In the genomic region with DNA sequence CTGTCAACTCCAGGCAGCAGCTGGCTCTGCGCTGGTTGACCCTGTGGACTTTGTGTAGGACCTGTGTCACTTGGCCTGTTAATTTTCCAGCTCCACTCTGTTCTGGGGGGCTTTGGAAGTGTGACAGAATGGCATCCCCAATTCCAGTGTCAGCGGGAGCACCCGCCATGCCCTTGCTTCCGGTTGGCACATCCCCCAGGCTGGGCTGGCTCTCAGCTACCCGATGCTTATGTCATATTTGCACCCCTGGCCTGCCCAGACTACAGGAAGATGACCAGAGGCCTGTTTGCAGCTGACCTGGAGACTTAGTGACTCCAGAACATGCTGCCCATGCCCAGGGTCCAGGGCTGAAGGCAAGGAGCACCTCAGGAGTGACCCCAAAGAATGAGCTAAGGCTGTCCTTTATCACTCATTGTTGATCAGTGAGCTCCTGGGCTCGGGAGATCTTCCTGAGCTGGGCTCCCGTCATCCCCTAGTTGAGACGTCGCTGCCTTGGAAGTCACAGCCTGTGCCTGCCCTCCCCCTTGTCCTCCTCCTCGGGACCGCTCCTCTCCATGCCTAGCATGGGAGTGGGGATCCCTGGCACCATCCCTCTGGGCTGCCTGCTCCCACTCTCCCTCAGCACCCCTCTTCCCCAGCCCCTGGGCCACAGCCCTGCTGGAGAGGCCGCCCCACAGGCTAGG, we compare ENCODE assay signal across 27 cellular contexts.
DNase-seq lines count a peak whose midpoint lies in the region; ATAC-seq, FAIRE-seq and TF ChIP-seq lines count a peak whose summit lies in the region.
"Had no signal": no experiment of that assay in that cellular context is flagged by ENCODE, and none has a peak within 500 bp of the region (broad histone marks: within the 10 kb centered on the region; RNA-seq: fewer than 3 reads in every experiment).

No MANE protein-coding gene starts in this region.

- TF ChIP-seq RAD21 in H1 (IDR thresholded peaks at IDR 0.05 in 1 of 2, conservative IDR thresholded peaks at IDR 0.05 in 1 of 2; ENCODE audit: low read depth in 2 of 2, low read length in 2 of 2) = no peak

- H2AFZ ChIP-seq in H1 (ENCODE audit: low read length) (no peak overlapping the region), Karpas-422 (ENCODE audit: low read length) (no peak overlapping the region)

- H3K9ac ChIP-seq in H1 (replicated peaks in 1 of 4; ENCODE audit: extremely low read depth in 1 of 4, low read depth in 3 of 4, low read length in 3 of 4) = no peak overlapping the region
- H3K9ac ChIP-seq in Karpas-422 (ENCODE audit: low read length) = no peak overlapping the region

- H3K36me3 ChIP-seq in H1 (ENCODE audit: control insufficient read depth in 2 of 4, insufficient read depth in 4 of 4, low read length in 3 of 4) (no peaks in the 10 kb centered on the region), uterus (no peaks in the 10 kb centered on the region), Karpas-422 (ENCODE audit: insufficient read depth, low read length) (no peaks in the 10 kb centered on the region)
- H3K36me3 ChIP-seq: colonic mucosa, gastroesophageal sphincter had no signal

- TF ChIP-seq POLR2A in H1 (IDR thresholded peaks at IDR 0.05; ENCODE audit: control extremely low read depth in 1 of 2, low read depth in 2 of 2, low read length in 2 of 2) (no peak), uterus (IDR thresholded peaks at IDR 0.05) (no peak)

- no peak overlapping the region for H3K18ac ChIP-seq in H1 (ENCODE audit: extremely low read depth, low read length)

- H3K4me1 Mint-ChIP-seq in osteocyte (ENCODE audit: unreplicated experiment) (peaks cover 28% of the 10 kb centered on the region), Calu3 (ENCODE audit: low read depth, unreplicated experiment) (no peaks in the 10 kb centered on the region)
- H3K4me1 Mint-ChIP-seq: activated CD8-positive, alpha-beta memory T cell treated with anti-CD3 and anti-CD28 coated beads, Interleukin-2, amount 10 ng/mL, durations not matched to agents 7 days and 5 days; activated T-helper 17 cell treated with anti-CD3 and anti-CD28 coated beads, Interleukin-2, amount 50 U/mL, for 72 hours; memory B cell had no signal

- no peak overlapping the region for H3K14ac ChIP-seq in H1 (ENCODE audit: insufficient read length)

- H2BK120ac ChIP-seq in H1 (replicated peaks; ENCODE audit: low read depth, low read length) = no peak overlapping the region

- WGBS in H1 (ENCODE audit: extremely low coverage in 1 of 2, insufficient coverage in 1 of 2, insufficient read length in 1 of 2, insufficient replicate concordance in 2 of 2, low coverage in 1 of 2, low lambda C conversion rate in 2 of 2, missing lambda C conversion rate in 1 of 2), 2 experiments = 89% methylated on average over 11 of the region's 12 CpGs; no CpG with 5 or more reads in 1 of the 2 experiments

- no peak overlapping the region for H4K5ac ChIP-seq in H1 (ENCODE audit: insufficient read length, low read depth, low read length)

- H2BK15ac ChIP-seq in H1 (ENCODE audit: low read length) = no peak overlapping the region

- H2BK20ac ChIP-seq in H1 (ENCODE audit: low read length) = no peak overlapping the region

- no peak overlapping the region for H2BK5ac ChIP-seq in H1 (ENCODE audit: low read depth, low read length)

- H3K9me3 ChIP-seq in H1 (ENCODE audit: insufficient read depth in 2 of 2, low read depth in 1 of 2, low read length in 1 of 2) = peaks cover 0 to 4% of the 10 kb centered on the region in 2 experiments; a peak in 1 of 4 replicates
- H3K9me3 ChIP-seq in uterus = no peaks in the 10 kb centered on the region
- no peaks in the 10 kb centered on the region for H3K9me3 ChIP-seq in Karpas-422 (ENCODE audit: low read length)
- H3K9me3 ChIP-seq: colonic mucosa, gastroesophageal sphincter, testis had no signal

- peak; percentile 50 for DNase-seq in cardiac septum (ENCODE audit: low spot score)
- no peak for DNase-seq in left ventricle myocardium superior
- no peak for DNase-seq in H1 (ENCODE audit: low read depth in 1 of 2, low spot score in 2 of 2)
- DNase-seq in osteocyte (ENCODE audit: extremely low spot score, unreplicated experiment) = peak; percentile 67
- peak; percentile 4 to 11 for DNase-seq in uterus
- DNase-seq in Calu3 = no peak
- DNase-seq in activated CD4-positive, alpha-beta T cell treated with anti-CD3 and anti-CD28 coated beads, Interleukin-2, amount 50 U/mL, for 4 hours = no peak
- DNase-seq in Karpas-422 = no peak
- DNase-seq: activated CD4-positive, alpha-beta T cell treated with anti-CD3 and anti-CD28 coated beads for 48 hours; activated CD8-positive, alpha-beta memory T cell treated with anti-CD3 and anti-CD28 coated beads, Interleukin-2, amount 10 ng/mL, durations not matched to agents 7 days and 5 days; brain microvascular endothelial cell; C1 segment of cervical spinal cord; colonic mucosa; NCI-H1048; NCI-H1930; nucleus accumbens; stimulated activated CD4-positive, alpha-beta T cell treated with anti-CD3 and anti-CD28 coated beads, Interleukin-12 subunit alpha, Interleukin-12 subunit beta, amount 100 ng/mL, for 4 hours; stimulated activated CD4-positive, alpha-beta T cell treated with anti-CD3 and anti-CD28 coated beads, Interleukin-4, amount 100 ng/mL, for 24 hours; stimulated activated naive CD4-positive, alpha-beta T cell; testis had no signal

- intact Hi-C loops in cardiac septum (cut with DNase I) (no loop called here), left ventricle myocardium superior (cut with micrococcal nuclease) (no loop called here), uterus (cut with DNase I; ENCODE audit: low total_unique reads) (no loop called here), Calu3 (cut with micrococcal nuclease; ENCODE audit: unreplicated experiment) (no loop called here)

- no peak for ATAC-seq in left ventricle myocardium superior
- ATAC-seq: activated CD8-positive, alpha-beta memory T cell treated with anti-CD3 and anti-CD28 coated beads, Interleukin-2, amount 10 ng/mL, durations not matched to agents 7 days and 5 days; activated T-helper 17 cell treated with anti-CD3 and anti-CD28 coated beads, Interleukin-2, amount 50 U/mL, for 72 hours; gastroesophageal sphincter; GM12878; HCT116 had no signal

- H3K79me2 ChIP-seq in H1 (ENCODE audit: control insufficient read depth in 1 of 2, insufficient read depth in 2 of 2, low read length in 2 of 2) (no peaks in the 10 kb centered on the region), Karpas-422 (ENCODE audit: low read length) (no peaks in the 10 kb centered on the region)

- no TSS peak for BruUV-seq in Calu3 (replicated peaks; lab: Mats Ljungman, UMichigan)

- CTCF ChIA-PET in H1 (lab: Charles Lee; ENCODE audit: partially characterized antibody) = interaction anchor here (0.8 to 1.4 kb wide), 3 partner anchors 8 to 165 kb away, joined by 3 to 5 read pairs (median 3); no protein-coding TSS in a partner anchor
- CTCF ChIA-PET in Calu3 (lab: Charles Lee) = interaction anchor here (0.7 to 0.8 kb wide), 2 partner anchors 12 to 313 kb away, joined by 3 read pairs; no protein-coding TSS in a partner anchor

- POLR2A ChIA-PET in H1 (lab: Charles Lee; ENCODE audit: partially characterized antibody) = no interaction called here

- H3K23ac ChIP-seq in H1 (ENCODE audit: insufficient read length) = no peak overlapping the region

- H3K36me3 Mint-ChIP-seq in osteocyte (ENCODE audit: unreplicated experiment) (no peaks in the 10 kb centered on the region), Calu3 (ENCODE audit: insufficient read depth, unreplicated experiment) (peaks cover 5% of the 10 kb centered on the region)
- H3K36me3 Mint-ChIP-seq: activated CD8-positive, alpha-beta memory T cell treated with anti-CD3 and anti-CD28 coated beads, Interleukin-2, amount 10 ng/mL, durations not matched to agents 7 days and 5 days; memory B cell had no signal

- no peaks in the 10 kb centered on the region for H3K23me2 ChIP-seq in H1 (ENCODE audit: low read depth, low read length)

- H2BK12ac ChIP-seq in H1 (ENCODE audit: low read depth, low read length) = no peak overlapping the region

- H3K4me1 ChIP-seq in H1 (replicated peaks in 1 of 4; ENCODE audit: control insufficient read depth in 3 of 4, insufficient read depth in 4 of 4, low read length in 3 of 4) (no peaks in the 10 kb centered on the region), uterus (no peaks in the 10 kb centered on the region), Karpas-422 (ENCODE audit: low read length) (no peaks in the 10 kb centered on the region)
- H3K4me1 ChIP-seq: colonic mucosa, gastroesophageal sphincter, testis had no signal

- no peaks in the 10 kb centered on the region for H4K20me1 ChIP-seq in H1 (replicated peaks in 1 of 2; ENCODE audit: control insufficient read depth in 1 of 2, insufficient read depth in 2 of 2, low read length in 2 of 2)
- H4K20me1 ChIP-seq in Karpas-422 (ENCODE audit: insufficient read depth, low read depth, low read length) = no peaks in the 10 kb centered on the region

- no peak overlapping the region for H3K4me3 ChIP-seq in H1 (ENCODE audit: extremely low read depth in 1 of 4, insufficient read depth in 2 of 4, low read depth in 3 of 4, low read length in 4 of 4)
- H3K4me3 ChIP-seq in uterus = no peak overlapping the region
- H3K4me3 ChIP-seq in Karpas-422 (ENCODE audit: low read length) = no peak overlapping the region
- H3K4me3 ChIP-seq: colonic mucosa, gastroesophageal sphincter, GM12878, SK-N-MC, testis had no signal

- no peak overlapping the region for H3K4ac ChIP-seq in H1 (replicated peaks; ENCODE audit: insufficient read length, low read depth, low read length)

- TF ChIP-seq EP300 in H1 (IDR thresholded peaks at IDR 0.05; ENCODE audit: borderline replicate concordance in 1 of 2, low read depth in 2 of 2, low read length in 2 of 2) = no peak

- H3K79me1 ChIP-seq in H1 (ENCODE audit: low read depth, low read length) = no peaks in the 10 kb centered on the region

- no peaks in the 10 kb centered on the region for H3K27me3 Mint-ChIP-seq in osteocyte (ENCODE audit: unreplicated experiment)
- no peaks in the 10 kb centered on the region for H3K27me3 Mint-ChIP-seq in Calu3 (ENCODE audit: unreplicated experiment)

- H3K27ac Mint-ChIP-seq in osteocyte (ENCODE audit: unreplicated experiment) (no peak overlapping the region), Calu3 (ENCODE audit: unreplicated experiment) (no peak overlapping the region)
- H3K27ac Mint-ChIP-seq: activated CD8-positive, alpha-beta memory T cell treated with anti-CD3 and anti-CD28 coated beads, Interleukin-2, amount 10 ng/mL, durations not matched to agents 7 days and 5 days; activated T-helper 17 cell treated with anti-CD3 and anti-CD28 coated beads, Interleukin-2, amount 50 U/mL, for 72 hours; memory B cell; T-helper 1 cell treated with Interleukin-12 subunit alpha and Interleukin-12 subunit beta and Interleukin-4 antibody, amounts not matched to agents 30 μg/mL and 1 μg/mL, for 36 hours had no signal

- H3K4me2 ChIP-seq in H1 (ENCODE audit: insufficient read depth in 1 of 2, low read depth in 2 of 2, low read length in 2 of 2) (no peak overlapping the region), Karpas-422 (ENCODE audit: low read depth, low read length, poor library complexity, severe bottlenecking) (no peak overlapping the region)

- peak overlapping the region; percentile 53; the same call in 1 of the 2 replicates for H4K8ac ChIP-seq in H1 (ENCODE audit: extremely low read depth, insufficient read depth, low read length)

- no peak overlapping the region for H2AK5ac ChIP-seq in H1 (ENCODE audit: low read depth, low read length)

- H3K27me3 ChIP-seq in H1 (replicated peaks in 1 of 4; ENCODE audit: control insufficient read depth in 3 of 4, extremely low read depth in 1 of 4, insufficient read depth in 3 of 4, low read length in 3 of 4) (no peaks in the 10 kb centered on the region), uterus (no peaks in the 10 kb centered on the region), Karpas-422 (ENCODE audit: low read length) (no peaks in the 10 kb centered on the region)
- H3K27me3 ChIP-seq: brain microvascular endothelial cell, colonic mucosa, testis had no signal

- no peak overlapping the region for H3K56ac ChIP-seq in H1 (replicated peaks; ENCODE audit: insufficient read length, low read depth, low read length)

- TF ChIP-seq CTCF in H1 (IDR thresholded peaks at IDR 0.05; ENCODE audit: control extremely low read depth in 1 of 3, insufficient read depth in 1 of 3, low read depth in 1 of 3, low read length in 3 of 3) = no peak
- TF ChIP-seq CTCF in osteocyte (IDR thresholded peaks at IDR 0.05) = no peak
- no peak for TF ChIP-seq CTCF in uterus (IDR thresholded peaks at IDR 0.05)
- TF ChIP-seq CTCF in Calu3 (IDR thresholded peaks at IDR 0.05; ENCODE audit: unreplicated experiment) = no peak

- no peak overlapping the region for H3K4me3 Mint-ChIP-seq in osteocyte (ENCODE audit: unreplicated experiment)
- H3K4me3 Mint-ChIP-seq in Calu3 (ENCODE audit: low read depth, unreplicated experiment) = no peak overlapping the region
- H3K4me3 Mint-ChIP-seq: activated CD8-positive, alpha-beta memory T cell treated with anti-CD3 and anti-CD28 coated beads, Interleukin-2, amount 10 ng/mL, durations not matched to agents 7 days and 5 days; activated T-helper 17 cell treated with anti-CD3 and anti-CD28 coated beads, Interleukin-2, amount 50 U/mL, for 72 hours; memory B cell; T-helper 1 cell treated with Interleukin-12 subunit alpha and Interleukin-12 subunit beta and Interleukin-4 antibody, amounts not matched to agents 30 μg/mL and 1 μg/mL, for 36 hours had no signal

- H3K9me2 ChIP-seq in Karpas-422 (replicated peaks; ENCODE audit: insufficient read depth, low read length) = no peaks in the 10 kb centered on the region

- H3K9me3 Mint-ChIP-seq in osteocyte (ENCODE audit: unreplicated experiment) = no peaks in the 10 kb centered on the region
- no peaks in the 10 kb centered on the region for H3K9me3 Mint-ChIP-seq in Calu3 (ENCODE audit: low read depth, unreplicated experiment)
- H3K9me3 Mint-ChIP-seq: activated T-helper 17 cell treated with anti-CD3 and anti-CD28 coated beads, Interleukin-2, amount 50 U/mL, for 72 hours; T-helper 1 cell treated with Interleukin-12 subunit alpha and Interleukin-12 subunit beta and Interleukin-4 antibody, amounts not matched to agents 30 μg/mL and 1 μg/mL, for 36 hours had no signal

- H4K91ac ChIP-seq in H1 (replicated peaks; ENCODE audit: insufficient read length, low read length) = no peak overlapping the region

- no peak for FAIRE-seq in H1 (lab: Jason Lieb, UNC)
- FAIRE-seq: GM12878 had no signal

- H3K27ac ChIP-seq in H1 (ENCODE audit: low read depth, low read length) (no peak overlapping the region), uterus (no peak overlapping the region), Karpas-422 (ENCODE audit: low read length) (no peak overlapping the region)
- H3K27ac ChIP-seq: brain microvascular endothelial cell, colonic mucosa, gastroesophageal sphincter, SK-N-MC, testis had no signal

Comparison
In these comparisons a context has a peak if more than half of its experiments do, and no peak if none do; other contexts are left out.
1. DNase-seq: peak in cardiac septum (single experiment), osteocyte (single experiment) and uterus (2 of 2); none in left ventricle myocardium superior (single experiment), H1 (0 of 2), Calu3 (single experiment), activated CD4-positive, alpha-beta T cell treated with anti-CD3 and anti-CD28 coated beads, Interleukin-2, amount 50 U/mL, for 4 hours (0 of 2) and Karpas-422 (single experiment).